19 cellular contexts compared by ENCODE assay signal in the genomic region with DNA sequence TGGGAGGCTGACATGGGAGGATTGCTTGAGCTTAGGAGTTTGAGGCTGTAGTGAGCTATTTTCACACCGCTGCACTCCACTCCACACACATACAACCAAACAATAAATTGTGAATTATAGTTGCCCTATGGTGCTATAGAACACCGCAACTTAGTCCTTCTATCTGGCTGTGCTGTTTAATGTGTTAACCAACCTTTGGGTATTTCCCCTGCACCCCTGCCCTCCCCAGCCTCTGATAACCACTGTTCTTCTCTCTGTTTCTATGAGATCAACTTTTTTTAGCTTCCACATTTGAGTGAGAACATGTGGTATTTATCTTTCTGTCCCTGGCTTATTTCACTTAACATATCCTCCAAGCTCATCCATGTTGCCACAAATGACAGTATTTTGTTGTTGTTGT. TPM values are rescaled to one million over a fixed set of nuclear protein-coding genes. Genes with fewer than 3 reads are reported as not detected.
A peak's percentile ranks its signal among the peaks of the same experiment; 100 is the strongest.
DNase-seq lines count a peak whose midpoint lies in the region; ATAC-seq and TF ChIP-seq lines count a peak whose summit lies in the region.
"Had no signal": no experiment of that assay in that cellular context is flagged by ENCODE, and none has a peak within 500 bp of the region (broad histone marks: within the 10 kb centered on the region; RNA-seq: fewer than 3 reads in every experiment).

No MANE protein-coding gene starts in this region.

- no peaks in the 10 kb centered on the region for H3K9me3 ChIP-seq in heart right ventricle
- H3K9me3 ChIP-seq: right atrium auricular region, testis had no signal

- H3K27me3 ChIP-seq in heart right ventricle = no peaks in the 10 kb centered on the region
- H3K27me3 ChIP-seq: right atrium auricular region, testis had no signal

- ATAC-seq in GM18511 (IDR thresholded peaks at IDR 0.05; ENCODE audit: unreplicated experiment) = peak; percentile 60
- peak; percentile 47 for ATAC-seq in GM19395 (IDR thresholded peaks at IDR 0.05; ENCODE audit: unreplicated experiment)
- ATAC-seq in HG02870 (IDR thresholded peaks at IDR 0.05; ENCODE audit: unreplicated experiment) = peak; percentile 61
- peak; percentile 94 for ATAC-seq in effector memory CD8-positive, alpha-beta T cell (replicated peaks)
- ATAC-seq in heart right ventricle = no peak

- H3K27me3 Mint-ChIP-seq in effector memory CD8-positive, alpha-beta T cell = no peaks in the 10 kb centered on the region
- peaks cover 3% of the 10 kb centered on the region for H3K27me3 Mint-ChIP-seq in glutamatergic neuron (ENCODE audit: unreplicated experiment)
- H3K27me3 Mint-ChIP-seq: brain, T-cell had no signal

- DNase-seq in effector memory CD8-positive, alpha-beta T cell = no peak
- no peak for DNase-seq in NCI-H146 treated with DMSO at 0.1 percent for 48 hours (lab: John Stamatoyannopoulos, UW; ENCODE audit: unreplicated experiment)
- no peak for DNase-seq in heart right ventricle
- DNase-seq in glutamatergic neuron = no peak
- DNase-seq in NCI-H510A (lab: John Stamatoyannopoulos, UW) = no peak
- DNase-seq: activated gamma-delta T cell treated with Interleukin-2 at 50 U/mL for 16 hours, GM23248, kidney, mesendoderm, NCI-H1092 treated with DMSO at 0.1 percent for 48 hours, NCI-H2171, testis, WERI-Rb-1 had no signal

- peaks cover 18 to 24% of the 10 kb centered on the region in 2 donors for H3K4me1 Mint-ChIP-seq in effector memory CD8-positive, alpha-beta T cell (ENCODE audit: low read depth in 2 of 2)
- peaks cover 26% of the 10 kb centered on the region for H3K4me1 Mint-ChIP-seq in glutamatergic neuron (ENCODE audit: low read depth, unreplicated experiment)

- intact Hi-C loops in heart right ventricle (cut with DNase I) = no loop called here

- no peak overlapping the region for H3K4me3 Mint-ChIP-seq in effector memory CD8-positive, alpha-beta T cell
- H3K4me3 Mint-ChIP-seq in glutamatergic neuron (ENCODE audit: unreplicated experiment) = no peak overlapping the region
- H3K4me3 Mint-ChIP-seq: brain, T-cell had no signal

- no peak overlapping the region for H3K27ac ChIP-seq in heart right ventricle
- H3K27ac ChIP-seq: GM23248, right atrium auricular region, testis, WERI-Rb-1 had no signal

- H3K36me3 ChIP-seq in heart right ventricle = no peaks in the 10 kb centered on the region
- H3K36me3 ChIP-seq: right atrium auricular region had no signal

- H3K27ac Mint-ChIP-seq in effector memory CD8-positive, alpha-beta T cell = peak overlapping the region; percentile 8 to 20
- H3K27ac Mint-ChIP-seq in glutamatergic neuron (ENCODE audit: unreplicated experiment) = no peak overlapping the region
- H3K27ac Mint-ChIP-seq: brain, T-cell had no signal

- H3K9me3 Mint-ChIP-seq in effector memory CD8-positive, alpha-beta T cell = no peaks in the 10 kb centered on the region
- H3K9me3 Mint-ChIP-seq in glutamatergic neuron (ENCODE audit: unreplicated experiment) = peaks cover 7% of the 10 kb centered on the region
- H3K9me3 Mint-ChIP-seq: T-cell had no signal

- WGBS in heart right ventricle, 2 donors = 100% methylated on average over 2 of the region's 2 CpGs

- no peak for TF ChIP-seq CTCF in heart right ventricle (IDR thresholded peaks at IDR 0.05)
- no peak for TF ChIP-seq CTCF in glutamatergic neuron (IDR thresholded peaks at IDR 0.05; ENCODE audit: partially characterized antibody, unreplicated experiment)

- peaks cover 0 to 29% (median 26%) of the 10 kb centered on the region in 9 donors for H3K4me1 ChIP-seq in heart right ventricle
- H3K4me1 ChIP-seq: testis had no signal

- H3K36me3 Mint-ChIP-seq in effector memory CD8-positive, alpha-beta T cell (ENCODE audit: insufficient read depth) = peaks cover 17% of the 10 kb centered on the region
- no peaks in the 10 kb centered on the region for H3K36me3 Mint-ChIP-seq in glutamatergic neuron (ENCODE audit: unreplicated experiment)

- H3K4me3 ChIP-seq in heart right ventricle = no peak overlapping the region
- H3K4me3 ChIP-seq: GM23248, right atrium auricular region, testis had no signal

RNA-seq across cellular contexts. Expression of gene TET3, which starts 32.5 kb away (rescaled TPM):
- total RNA-seq in heart right ventricle (1 to 10 TPM; 2.1 to 8.0 (median 2.9) TPM), glutamatergic neuron (ENCODE audit: unreplicated experiment) (92.4 TPM)
- 1 to 10 TPM; 1.1 to 1.3 TPM for polyA plus RNA-seq in heart right ventricle

Comparison
In these comparisons a context has a peak if more than half of its experiments do, and no peak if none do; other contexts are left out.
1. ATAC-seq: peak in GM18511 (single experiment), GM19395 (single experiment), HG02870 (single experiment) and effector memory CD8-positive, alpha-beta T cell (single experiment); none in heart right ventricle (0 of 8).
2. RNA of gene TET3, which starts 32.5 kb away (total RNA-seq): 92.4 TPM in glutamatergic neuron (single experiment); 2.1 to 8.0 TPM in heart right ventricle; every median in the first group is over 10 times any median in the second.